Comparison of ENCODE assay signal across 25 cellular contexts in genomic region chr16:77093999-77094398, GRCh38.
A peak's percentile ranks its signal among the peaks of the same experiment; 100 is the strongest.
DNase-seq lines count a peak whose midpoint lies in the region; ATAC-seq and TF ChIP-seq lines count a peak whose summit lies in the region.
"Had no signal": no experiment of that assay in that cellular context is flagged by ENCODE, and none has a peak within 500 bp of the region (broad histone marks: within the 10 kb centered on the region; RNA-seq: fewer than 3 reads in every experiment).

No MANE protein-coding gene starts in this region.

- TF ChIP-seq CTCF in GM23338 (conservative IDR thresholded peaks at IDR 0.05; ENCODE audit: low read depth in 2 of 2) (no peak), glutamatergic neuron (IDR thresholded peaks at IDR 0.05; ENCODE audit: partially characterized antibody, unreplicated experiment) (no peak)

- H3K9me3 Mint-ChIP-seq in GM23338: peaks cover 52% of the 10 kb centered on the region
- peaks cover 14% of the 10 kb centered on the region for H3K9me3 Mint-ChIP-seq in glutamatergic neuron (ENCODE audit: unreplicated experiment)
- H3K9me3 Mint-ChIP-seq in activated CD4-positive, alpha-beta T cell treated with anti-CD3 and anti-CD28 coated beads, Interleukin-2, amount 10 ng/mL, durations not matched to agents 7 days and 5 days: no peaks in the 10 kb centered on the region
- H3K9me3 Mint-ChIP-seq: CD8-positive, alpha-beta memory T cell had no signal

- H3K4me3 ChIP-seq in GM23338: no peak overlapping the region
- H3K4me3 ChIP-seq: BLaER1, GM12878 had no signal

- CTCF ChIA-PET in activated CD4-positive, alpha-beta T cell treated with anti-CD3 and anti-CD28 coated beads, Interleukin-2, amount 10 ng/mL, durations not matched to agents 7 days and 5 days (lab: Charles Lee): no interaction called here

- H3K27ac Mint-ChIP-seq in GM23338 (0 out of 2 replicates have a peak overlapping the region, but pooled peaks have one; percentile 4), T-helper 17 cell (no peak overlapping the region), glutamatergic neuron (ENCODE audit: unreplicated experiment) (peak overlapping the region; percentile 84)
- no peak overlapping the region for H3K27ac Mint-ChIP-seq in activated CD4-positive, alpha-beta T cell treated with anti-CD3 and anti-CD28 coated beads, Interleukin-2, amount 10 ng/mL, durations not matched to agents 7 days and 5 days
- H3K27ac Mint-ChIP-seq: CD14-positive monocyte; CD4-positive, alpha-beta memory T cell; CD4-positive, CD25-positive, alpha-beta regulatory T cell; CD8-positive, alpha-beta memory T cell had no signal

- H3K9me3 ChIP-seq in T-helper 17 cell (ENCODE audit: control insufficient read depth, low read length, poor library complexity, severe bottlenecking): no peaks in the 10 kb centered on the region
- H3K9me3 ChIP-seq: BE2C, BLaER1 had no signal

- POLR2A ChIA-PET in activated CD4-positive, alpha-beta T cell treated with anti-CD3 and anti-CD28 coated beads, Interleukin-2, amount 10 ng/mL, durations not matched to agents 7 days and 5 days (lab: Charles Lee): no interaction called here

- in situ Hi-C loops in KBM-7 (cut with MboI; ENCODE audit: low pct_unique_long_range_greater_than_20kb, low sequenced_read_pairs): no loop called here

- no peaks in the 10 kb centered on the region for H3K27me3 ChIP-seq in GM23338 (ENCODE audit: insufficient read depth)
- H3K27me3 ChIP-seq: BE2C, BLaER1 had no signal

- H3K27me3 Mint-ChIP-seq in GM23338 (ENCODE audit: insufficient read depth, low read depth, poor library complexity): peaks cover 3% of the 10 kb centered on the region
- H3K27me3 Mint-ChIP-seq in T-helper 17 cell: no peaks in the 10 kb centered on the region
- H3K27me3 Mint-ChIP-seq in glutamatergic neuron (ENCODE audit: unreplicated experiment): peaks cover 11% of the 10 kb centered on the region
- H3K27me3 Mint-ChIP-seq in activated CD4-positive, alpha-beta T cell treated with anti-CD3 and anti-CD28 coated beads, Interleukin-2, amount 10 ng/mL, durations not matched to agents 7 days and 5 days: no peaks in the 10 kb centered on the region
- H3K27me3 Mint-ChIP-seq: CD4-positive, alpha-beta memory T cell; CD4-positive, CD25-positive, alpha-beta regulatory T cell had no signal

- no peak overlapping the region for H3K4me3 Mint-ChIP-seq in GM23338
- H3K4me3 Mint-ChIP-seq in T-helper 17 cell: peak overlapping the region; percentile 9
- H3K4me3 Mint-ChIP-seq in glutamatergic neuron (ENCODE audit: unreplicated experiment): peak overlapping the region; percentile 2
- no peak overlapping the region for H3K4me3 Mint-ChIP-seq in activated CD4-positive, alpha-beta T cell treated with anti-CD3 and anti-CD28 coated beads, Interleukin-2, amount 10 ng/mL, durations not matched to agents 7 days and 5 days
- H3K4me3 Mint-ChIP-seq: CD14-positive monocyte; CD4-positive, alpha-beta memory T cell; CD8-positive, alpha-beta memory T cell had no signal

- H3K4me1 Mint-ChIP-seq in GM23338: no peaks in the 10 kb centered on the region
- no peaks in the 10 kb centered on the region for H3K4me1 Mint-ChIP-seq in T-helper 17 cell
- H3K4me1 Mint-ChIP-seq in glutamatergic neuron (ENCODE audit: low read depth, unreplicated experiment): peaks cover 36% of the 10 kb centered on the region
- no peaks in the 10 kb centered on the region for H3K4me1 Mint-ChIP-seq in activated CD4-positive, alpha-beta T cell treated with anti-CD3 and anti-CD28 coated beads, Interleukin-2, amount 10 ng/mL, durations not matched to agents 7 days and 5 days
- H3K4me1 Mint-ChIP-seq: CD14-positive monocyte; CD4-positive, alpha-beta memory T cell; CD4-positive, CD25-positive, alpha-beta regulatory T cell; CD8-positive, alpha-beta memory T cell had no signal

- H3K79me2 ChIP-seq in GM23338 (replicated peaks; ENCODE audit: insufficient read depth): no peaks in the 10 kb centered on the region

- H3K4me2 ChIP-seq in GM23338: no peak overlapping the region
- H3K4me2 ChIP-seq: BLaER1 had no signal

- H3F3A ChIP-seq in GM23338 (replicated peaks; ENCODE audit: low read depth): no peaks in the 10 kb centered on the region

- no peaks in the 10 kb centered on the region for H3K36me3 Mint-ChIP-seq in GM23338 (ENCODE audit: low read depth)
- no peaks in the 10 kb centered on the region for H3K36me3 Mint-ChIP-seq in T-helper 17 cell (ENCODE audit: low read depth)
- H3K36me3 Mint-ChIP-seq in glutamatergic neuron (ENCODE audit: unreplicated experiment): no peaks in the 10 kb centered on the region
- no peaks in the 10 kb centered on the region for H3K36me3 Mint-ChIP-seq in activated CD4-positive, alpha-beta T cell treated with anti-CD3 and anti-CD28 coated beads, Interleukin-2, amount 10 ng/mL, durations not matched to agents 7 days and 5 days (ENCODE audit: low read depth)
- H3K36me3 Mint-ChIP-seq: CD14-positive monocyte; CD4-positive, alpha-beta memory T cell; CD4-positive, CD25-positive, alpha-beta regulatory T cell; CD8-positive, alpha-beta memory T cell had no signal

- H3K4me1 ChIP-seq in GM23338 (ENCODE audit: insufficient read depth): no peaks in the 10 kb centered on the region
- H3K4me1 ChIP-seq: BE2C, BLaER1 had no signal

- ATAC-seq in GM23338 (no peak), T-helper 17 cell (no peak), GM21528 (IDR thresholded peaks at IDR 0.05; ENCODE audit: low FRiP score, unreplicated experiment) (no peak)
- ATAC-seq: GM12878 had no signal

- H2AFZ ChIP-seq in GM23338: peak overlapping the region; percentile 56

- no peaks in the 10 kb centered on the region for H3K9me2 ChIP-seq in GM23338 (ENCODE audit: insufficient read depth)

- H3K36me3 ChIP-seq in GM23338 (ENCODE audit: insufficient read depth): no peaks in the 10 kb centered on the region
- H3K36me3 ChIP-seq: BE2C, BLaER1 had no signal

- no peak overlapping the region for H3K27ac ChIP-seq in GM23338 (ENCODE audit: low read depth)
- H3K27ac ChIP-seq: BLaER1 had no signal

- H4K20me1 ChIP-seq in GM23338 (replicated peaks; ENCODE audit: insufficient read depth): no peaks in the 10 kb centered on the region
- H4K20me1 ChIP-seq: BLaER1 had no signal

- DNase-seq in GM23338 (ENCODE audit: low spot score) (no peak), T-helper 17 cell (no peak), glutamatergic neuron (no peak), retina (peak; percentile 30), KBM-7 (no peak)
- no peak for DNase-seq in activated CD4-positive, alpha-beta T cell treated with anti-CD3 and anti-CD28 coated beads, Interleukin-2, amount 10 ng/mL, durations not matched to agents 7 days and 5 days
- DNase-seq: 8988T; ACHN; BE2C; C1 segment of cervical spinal cord; CD4-positive, alpha-beta memory T cell; CD4-positive, CD25-positive, alpha-beta regulatory T cell; CD8-positive, alpha-beta memory T cell; COR-L47; DMS 273 treated with DMSO at 0.1 percent for 48 hours; DMS153; DMS53; DMS79; DND-41; EL; GDM1 had no signal

Comparison
In these comparisons a context has a peak if more than half of its experiments do, and no peak if none do; other contexts are left out.
1. H3K27ac Mint-ChIP-seq: peak in GM23338 (single experiment) and glutamatergic neuron (single experiment); none in T-helper 17 cell (single experiment) and activated CD4-positive, alpha-beta T cell treated with anti-CD3 and anti-CD28 coated beads, Interleukin-2, amount 10 ng/mL, durations not matched to agents 7 days and 5 days (single experiment).
2. H3K4me3 Mint-ChIP-seq: peak in T-helper 17 cell (single experiment) and glutamatergic neuron (single experiment); none in GM23338 (single experiment) and activated CD4-positive, alpha-beta T cell treated with anti-CD3 and anti-CD28 coated beads, Interleukin-2, amount 10 ng/mL, durations not matched to agents 7 days and 5 days (single experiment).